In genomic region chr20:3768342-3769130, GRCh38 we compare ENCODE assay signal across 8 cellular contexts. TPM values are rescaled to one million over a fixed set of nuclear protein-coding genes. Genes with fewer than 3 reads are reported as not detected.
A peak's percentile ranks its signal among the peaks of the same experiment; 100 is the strongest.
DNase-seq lines count a peak whose midpoint lies in the region; ATAC-seq and TF ChIP-seq lines count a peak whose summit lies in the region.

No MANE protein-coding gene starts in this region.

- no peaks in the 10 kb centered on the region for H3K9me3 Mint-ChIP-seq in activated CD4-positive, alpha-beta T cell treated with anti-CD3 and anti-CD28 coated beads, Interleukin-2, amount 10 ng/mL, durations not matched to agents 24 days and 14 days

- peak; percentile 59 to 69 for TF ChIP-seq RAD21 in liver (IDR thresholded peaks at IDR 0.05)

- in situ Hi-C loops in ACHN (cut with HindIII; ENCODE audit: low pct_ligation_motif_present, low pct_unique_long_range_greater_than_20kb, low sequenced_read_pairs) = no loop called here

- peak; percentile 40 for TF ChIP-seq CTCF in liver (IDR thresholded peaks at IDR 0.05; ENCODE audit: low read depth, low read length, missing input control)

- H3K27ac ChIP-seq in liver (ENCODE audit: low read depth in 1 of 2, low read length in 2 of 2) = peak overlapping the region; percentile 76 to 78

- WGBS in liver = 4% methylated on average over 51 of the region's 51 CpGs

- peaks cover 9% of the 10 kb centered on the region for H3K27me3 Mint-ChIP-seq in activated CD4-positive, alpha-beta T cell treated with anti-CD3 and anti-CD28 coated beads, Interleukin-2, amount 10 ng/mL, durations not matched to agents 24 days and 14 days

- intact Hi-C loops in activated CD4-positive, alpha-beta T cell treated with anti-CD3 and anti-CD28 coated beads, Interleukin-2, amount 10 ng/mL, durations not matched to agents 24 days and 14 days (cut with micrococcal nuclease) = loop anchor here (1.0 to 5.0 kb wide), 5 partner anchors 13 to 296 kb away; partner anchors contain the start of genes ATRN and SPEF1

- peaks cover 5% of the 10 kb centered on the region for H3K36me3 Mint-ChIP-seq in activated CD4-positive, alpha-beta T cell treated with anti-CD3 and anti-CD28 coated beads, Interleukin-2, amount 10 ng/mL, durations not matched to agents 24 days and 14 days (ENCODE audit: low read depth)

- ATAC-seq in GM18517 (IDR thresholded peaks at IDR 0.05; ENCODE audit: unreplicated experiment) = peak; percentile 50
- ATAC-seq in HG03139 (IDR thresholded peaks at IDR 0.05; ENCODE audit: unreplicated experiment) = peak; percentile 34

- peak overlapping the region; percentile 72 to 74 for H3K9ac ChIP-seq in liver (ENCODE audit: low read depth in 1 of 2, low read length in 2 of 2)

- no peaks in the 10 kb centered on the region for H3K9me3 ChIP-seq in liver (ENCODE audit: control insufficient read depth in 4 of 4, low read length in 3 of 4)

- H3K4me1 ChIP-seq in liver (ENCODE audit: control insufficient read depth in 4 of 4, insufficient read depth in 4 of 4, low read length in 3 of 4) = peaks cover 3 to 19% (median 14%) of the 10 kb centered on the region in 4 donors

- peak overlapping the region; percentile 97 for H3K27ac Mint-ChIP-seq in activated CD4-positive, alpha-beta T cell treated with anti-CD3 and anti-CD28 coated beads, Interleukin-2, amount 10 ng/mL, durations not matched to agents 24 days and 14 days

- H3K4me3 Mint-ChIP-seq in activated CD4-positive, alpha-beta T cell treated with anti-CD3 and anti-CD28 coated beads, Interleukin-2, amount 10 ng/mL, durations not matched to agents 24 days and 14 days = peak overlapping the region; percentile 81

- H3K4me1 Mint-ChIP-seq in activated CD4-positive, alpha-beta T cell treated with anti-CD3 and anti-CD28 coated beads, Interleukin-2, amount 10 ng/mL, durations not matched to agents 24 days and 14 days = peaks cover 22% of the 10 kb centered on the region

- H3K27me3 ChIP-seq in liver (ENCODE audit: control insufficient read depth in 4 of 4, insufficient read depth in 4 of 4, low read length in 3 of 4) = no peaks in the 10 kb centered on the region

- DNase-seq in ACHN = peak; percentile 80
- DNase-seq in NCI-H524 (lab: John Stamatoyannopoulos, UW) = peak; percentile 72 to 88
- DNase-seq in activated CD4-positive, alpha-beta T cell treated with anti-CD3 and anti-CD28 coated beads, Interleukin-2, amount 10 ng/mL, durations not matched to agents 24 days and 14 days = peak; percentile 95
- peak; percentile 73 for DNase-seq in dedifferentiated amniotic fluid mesenchymal stem cell (ENCODE audit: extremely low spot score)
- peak; percentile 82 for DNase-seq in stimulated activated CD4-positive, alpha-beta T cell treated with anti-CD3 and anti-CD28 coated beads, Interleukin-4, amount 100 ng/mL, for 24 hours

- H3K36me3 ChIP-seq in liver (ENCODE audit: control insufficient read depth in 4 of 4, insufficient read depth in 3 of 4, low read depth in 1 of 4, low read length in 3 of 4) = no peaks in the 10 kb centered on the region

- H3K4me3 ChIP-seq in liver (ENCODE audit: low read depth in 1 of 3, low read length in 3 of 3) = peak overlapping the region; percentile 58 to 93 (median 76)

TF ChIP-seq in liver, 16 proteins besides CTCF, POLR2A, EP300 and RAD21:
- TF ChIP-seq REST (IDR thresholded peaks at IDR 0.05) (no peak), JUND (IDR thresholded peaks at IDR 0.05) (peak; percentile 18 to 30), RXRA (IDR thresholded peaks at IDR 0.05) (no peak), NR2F2 (IDR thresholded peaks at IDR 0.05) (no peak)

RNA-seq across cellular contexts. Expression of gene ADISSP, which starts 1.0 kb away (rescaled TPM):
- 62.9 and 68.8 TPM in 2 replicates for total RNA-seq in activated CD4-positive, alpha-beta T cell treated with anti-CD3 and anti-CD28 coated beads, Interleukin-2, amount 10 ng/mL, durations not matched to agents 24 days and 14 days
- 10 to 100 TPM in 1 of 2 donors, 1 to 10 TPM in 1; 3.8 to 27.3 TPM for total RNA-seq in liver
- polyA plus RNA-seq in liver = 10 to 100 TPM in 1 of 2 donors, 1 to 10 TPM in 1; 9.9 to 10.8 TPM

RNA-seq across cellular contexts. Expression of gene SPEF1, which starts 12.7 kb away (rescaled TPM):
- not detected in 2 replicates for total RNA-seq in activated CD4-positive, alpha-beta T cell treated with anti-CD3 and anti-CD28 coated beads, Interleukin-2, amount 10 ng/mL, durations not matched to agents 24 days and 14 days
- total RNA-seq in liver = not detected
- polyA plus RNA-seq in liver = not detected

RNA-seq across cellular contexts. Expression of gene CENPB, which starts 18.0 kb away (rescaled TPM):
- 72.8 and 74.4 TPM in 2 replicates for total RNA-seq in activated CD4-positive, alpha-beta T cell treated with anti-CD3 and anti-CD28 coated beads, Interleukin-2, amount 10 ng/mL, durations not matched to agents 24 days and 14 days
- 10 to 100 TPM; 20.3 to 30.5 TPM for total RNA-seq in liver
- 10 to 100 TPM in 1 of 2 donors, 1 to 10 TPM in 1; 4.5 to 32.4 TPM for polyA plus RNA-seq in liver

RNA-seq across cellular contexts. Expression of gene CDC25B, which starts 27.6 kb away (rescaled TPM):
- 70.7 and 75.5 TPM in 2 replicates for total RNA-seq in activated CD4-positive, alpha-beta T cell treated with anti-CD3 and anti-CD28 coated beads, Interleukin-2, amount 10 ng/mL, durations not matched to agents 24 days and 14 days
- 10 to 100 TPM in 1 of 2 donors, 1 to 10 TPM in 1; 4.4 to 11.9 TPM for total RNA-seq in liver
- 10 to 100 TPM in 1 of 2 donors, 1 to 10 TPM in 1; 6.5 to 12.9 TPM for polyA plus RNA-seq in liver

RNA-seq across cellular contexts. Expression of gene HSPA12B, which starts 36.1 kb away (rescaled TPM):
- not detected in 2 replicates for total RNA-seq in activated CD4-positive, alpha-beta T cell treated with anti-CD3 and anti-CD28 coated beads, Interleukin-2, amount 10 ng/mL, durations not matched to agents 24 days and 14 days
- 1 to 10 TPM in 1 of 2 donors, under 1 TPM in 1; 0.98 to 1.8 TPM for total RNA-seq in liver
- under 1 TPM; 0.72 to 0.76 TPM for polyA plus RNA-seq in liver

Comparison
In these comparisons a context has a peak if more than half of its experiments do, and no peak if none do; other contexts are left out.
1. Peak in every context shown above with its lines: DNase-seq, ATAC-seq, H3K4me3 ChIP-seq and H3K27ac ChIP-seq.